ENCODE assay signal across 16 cellular contexts in the genomic region with DNA sequence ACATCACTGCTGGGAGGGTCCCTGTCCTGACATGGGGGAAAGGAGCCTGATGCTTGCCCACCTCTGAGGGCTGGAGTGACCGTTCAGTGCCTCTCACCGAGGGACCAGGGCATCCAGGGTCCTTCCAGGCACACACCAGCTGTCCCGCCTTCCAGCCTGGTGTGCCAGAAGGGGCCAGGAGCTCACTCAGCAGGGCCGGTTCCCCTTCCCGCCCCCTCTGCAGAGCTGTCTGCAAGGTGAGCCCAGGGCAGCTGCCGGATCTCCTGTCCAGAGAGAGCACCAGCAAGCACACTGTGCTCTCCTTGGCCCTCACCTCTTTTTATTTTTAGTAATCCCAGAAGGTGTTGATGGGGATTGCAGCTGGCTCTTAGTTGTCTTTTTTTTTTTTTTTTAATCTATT. TPM values are rescaled to one million over a fixed set of nuclear protein-coding genes. Genes with fewer than 3 reads are reported as not detected.
DNase-seq lines count a peak whose midpoint lies in the region; ATAC-seq and TF ChIP-seq lines count a peak whose summit lies in the region.
"Had no signal": no experiment of that assay in that cellular context is flagged by ENCODE, and none has a peak within 500 bp of the region (broad histone marks: within the 10 kb centered on the region; RNA-seq: fewer than 3 reads in every experiment).

No MANE protein-coding gene starts in this region.

- H3K4ac ChIP-seq in mesenchymal stem cell (ENCODE audit: low read depth in 1 of 2, low read length in 2 of 2), result no peak overlapping the region

- no peak overlapping the region for H3K14ac ChIP-seq in mesenchymal stem cell (ENCODE audit: low read length in 2 of 2)

- H3K27ac ChIP-seq in Peyer's patch, result peak overlapping the region in 3 of 4 donors; percentile 43 to 85 (median 79)
- peak overlapping the region; percentile 65 to 75 (median 70) for H3K27ac ChIP-seq in esophagus muscularis mucosa (replicated peaks in 1 of 4)
- no peak overlapping the region for H3K27ac ChIP-seq in mesenchymal stem cell (ENCODE audit: low read length, poor library complexity, severe bottlenecking)
- peak overlapping the region; percentile 68 to 84 (median 73) for H3K27ac ChIP-seq in stomach
- H3K27ac ChIP-seq in colonic mucosa, result no peak overlapping the region

- TF ChIP-seq CTCF in Peyer's patch (IDR thresholded peaks at IDR 0.05), result no peak
- TF ChIP-seq CTCF in esophagus muscularis mucosa (IDR thresholded peaks at IDR 0.05), result no peak
- no peak for TF ChIP-seq CTCF in stomach (IDR thresholded peaks at IDR 0.05)
- TF ChIP-seq CTCF in colonic mucosa (IDR thresholded peaks at IDR 0.05), result no peak

- H2BK12ac ChIP-seq in mesenchymal stem cell (ENCODE audit: low read length in 2 of 2), result peak overlapping the region; percentile 14 to 16

- H3K4me1 ChIP-seq in Peyer's patch (peaks cover 0 to 61% (median 5%) of the 10 kb centered on the region in 4 donors), esophagus muscularis mucosa (peaks cover 41 to 81% (median 66%) of the 10 kb centered on the region in 4 donors), mesenchymal stem cell (ENCODE audit: control insufficient read depth, insufficient read depth, low read depth, low read length) (peaks cover 36% of the 10 kb centered on the region), stomach (peaks cover 46 to 81% (median 66%) of the 10 kb centered on the region in 4 donors), colonic mucosa (peaks cover 6% of the 10 kb centered on the region)

- H3K4me3 ChIP-seq in Peyer's patch (peak overlapping the region in 1 of 4 donors; percentile 28), esophagus muscularis mucosa (peak overlapping the region in 1 of 4 donors; percentile 6), mesenchymal stem cell (ENCODE audit: insufficient read depth in 1 of 2, low read depth in 1 of 2, low read length in 2 of 2) (no peak overlapping the region), stomach (peak overlapping the region in 1 of 4 donors; percentile 29), colonic mucosa (no peak overlapping the region)

- ATAC-seq in GM21717 (IDR thresholded peaks at IDR 0.05; ENCODE audit: unreplicated experiment), result no peak
- no peak for ATAC-seq in HG02623 (IDR thresholded peaks at IDR 0.05; ENCODE audit: unreplicated experiment)

- H3K23ac ChIP-seq in mesenchymal stem cell (ENCODE audit: low read length in 2 of 2), result no peak overlapping the region

- H3K36me3 ChIP-seq in Peyer's patch (peaks cover 0 to 13% (median 0%) of the 10 kb centered on the region in 3 donors), esophagus muscularis mucosa (peaks cover 0 to 55% (median 33%) of the 10 kb centered on the region in 4 donors), mesenchymal stem cell (ENCODE audit: control insufficient read depth in 1 of 2, insufficient read depth in 2 of 2, low read depth in 1 of 2, low read length in 2 of 2) (peaks cover 24 to 65% of the 10 kb centered on the region in 2 experiments), stomach (peaks cover 10 to 65% (median 43%) of the 10 kb centered on the region in 4 donors), colonic mucosa (no peaks in the 10 kb centered on the region)

- H3K79me1 ChIP-seq in mesenchymal stem cell (replicated peaks; ENCODE audit: low read length, poor library complexity, severe bottlenecking), result peaks cover 13% of the 10 kb centered on the region

- no peak overlapping the region for H2BK15ac ChIP-seq in mesenchymal stem cell (ENCODE audit: low read depth, poor library complexity, severe bottlenecking)

- TF ChIP-seq EP300 in esophagus muscularis mucosa (IDR thresholded peaks at IDR 0.05), result no peak
- no peak for TF ChIP-seq EP300 in stomach (IDR thresholded peaks at IDR 0.05)

- H3K9me3 ChIP-seq in Peyer's patch (no peaks in the 10 kb centered on the region), esophagus muscularis mucosa (no peaks in the 10 kb centered on the region), mesenchymal stem cell (ENCODE audit: control insufficient read depth, low read length) (no peaks in the 10 kb centered on the region), stomach (no peaks in the 10 kb centered on the region), colonic mucosa (no peaks in the 10 kb centered on the region)

- H2BK5ac ChIP-seq in mesenchymal stem cell (ENCODE audit: low read depth, low read length, poor library complexity, severe bottlenecking), result no peak overlapping the region

- peak overlapping the region; percentile 23 to 69 for H3K18ac ChIP-seq in mesenchymal stem cell (ENCODE audit: low read depth in 1 of 2, low read length in 2 of 2)

- H2AK5ac ChIP-seq in mesenchymal stem cell (ENCODE audit: low read length, severe bottlenecking), result no peak overlapping the region

- H4K8ac ChIP-seq in mesenchymal stem cell (ENCODE audit: low read length), result no peak overlapping the region

- H4K91ac ChIP-seq in mesenchymal stem cell (ENCODE audit: low read length), result peak overlapping the region; percentile 22

- no peak overlapping the region for H2AFZ ChIP-seq in mesenchymal stem cell (ENCODE audit: low read depth, low read length)

- H2BK120ac ChIP-seq in mesenchymal stem cell (ENCODE audit: low read depth, low read length), result no peak overlapping the region

- 21% methylated on average over 6 of the region's 6 CpGs for WGBS in esophagus muscularis mucosa
- WGBS in mesenchymal stem cell, result 77% methylated on average over 5 of the region's 6 CpGs
- 28 to 60% (median 45%) methylated on average over 3 to 6 of the region's 6 CpGs for WGBS in stomach, 5 donors

- no peak for TF ChIP-seq POLR2A in Peyer's patch (IDR thresholded peaks at IDR 0.05)
- no peak for TF ChIP-seq POLR2A in esophagus muscularis mucosa (IDR thresholded peaks at IDR 0.05; ENCODE audit: low read depth)
- TF ChIP-seq POLR2A in stomach (IDR thresholded peaks at IDR 0.05), result no peak

- intact Hi-C loops in esophagus muscularis mucosa (cut with DNase I), result loop anchor here (5.0 kb wide), 1 partner anchor 69 kb away; no protein-coding TSS in a partner anchor
- intact Hi-C loops in stomach (cut with DNase I; ENCODE audit: low total_unique reads), result no loop called here
- intact Hi-C loops in colonic mucosa (cut with DNase I), result no loop called here

- H3K9ac ChIP-seq in mesenchymal stem cell (ENCODE audit: low read length), result no peak overlapping the region
- no peak overlapping the region for H3K9ac ChIP-seq in colonic mucosa (ENCODE audit: low read depth in 2 of 2, low read length in 2 of 2)

- peak in 1 of 3 donors; percentile 57 for DNase-seq in Peyer's patch
- DNase-seq in esophagus muscularis mucosa (ENCODE audit: extremely low spot score), result no peak
- no peak for DNase-seq in mesenchymal stem cell
- no peak for DNase-seq in stomach
- no peak for DNase-seq in activated CD4-positive, CD25-positive, alpha-beta regulatory T cell treated with anti-CD3 and anti-CD28 coated beads, Interleukin-2, amount 50 U/mL, for 72 hours
- no peak for DNase-seq in colonic mucosa
- DNase-seq: activated CD4-positive, alpha-beta T cell treated with anti-CD3 and anti-CD28 coated beads, Interleukin-2, amount 10 ng/mL, durations not matched to agents 24 days and 14 days; activated T-cell treated with anti-CD3 and anti-CD28 coated beads, Interleukin-2, amount 50 U/mL, for 1 hour; erythroblast; naive B cell; NCI-H187; retina; stimulated activated CD4-positive, alpha-beta T cell treated with anti-CD3 and anti-CD28 coated beads, Interleukin-4, amount 100 ng/mL, for 4 hours; T1000 had no signal

- no peak overlapping the region for H3K4me2 ChIP-seq in mesenchymal stem cell (ENCODE audit: low read length, poor library complexity, severe bottlenecking)

- H3K27me3 ChIP-seq in Peyer's patch, result no peaks in the 10 kb centered on the region
- no peaks in the 10 kb centered on the region for H3K27me3 ChIP-seq in esophagus muscularis mucosa
- no peaks in the 10 kb centered on the region for H3K27me3 ChIP-seq in mesenchymal stem cell (ENCODE audit: control insufficient read depth in 1 of 2, insufficient read depth in 1 of 2, low read length in 2 of 2)
- H3K27me3 ChIP-seq in stomach, result no peaks in the 10 kb centered on the region
- no peaks in the 10 kb centered on the region for H3K27me3 ChIP-seq in colonic mucosa

RNA-seq across cellular contexts. Expression of a gene that starts 16.9 kb away (rescaled TPM):
- total RNA-seq in Peyer's patch (10 to 100 TPM; 23.1 to 72.9 (median 37.2) TPM), esophagus muscularis mucosa (10 to 100 TPM; 31.1 to 54.4 (median 38.4) TPM), stomach (10 to 100 TPM; 17.9 to 54.3 (median 34.9) TPM), colonic mucosa (10 to 100 TPM; 20.8 to 24.7 TPM)
- polyA plus RNA-seq in mesenchymal stem cell (2013, experiment 1 of 2), result 30.1 TPM
- polyA plus RNA-seq in mesenchymal stem cell (2013, experiment 2 of 2), result 29.4 TPM
- polyA plus RNA-seq in stomach, result 1 to 10 TPM; 3.2 to 9.2 (median 7.5) TPM

RNA-seq across cellular contexts. Expression of a gene that starts 41.2 kb away (rescaled TPM):
- total RNA-seq in Peyer's patch, result 100 to 1,000 TPM in 2 of 4 donors, 10 to 100 TPM in 2; 69.3 to 168 (median 94.1) TPM
- total RNA-seq in esophagus muscularis mucosa, result 100 to 1,000 TPM in 2 of 4 donors, 10 to 100 TPM in 2; 61.0 to 104 (median 97.4) TPM
- 34.8 TPM for polyA plus RNA-seq in mesenchymal stem cell (2013, experiment 1 of 2)
- polyA plus RNA-seq in mesenchymal stem cell (2013, experiment 2 of 2), result 35.0 TPM
- total RNA-seq in stomach, result 10 to 100 TPM in 4 of 5 donors, 1 to 10 TPM in 1; 2.3 to 28.7 (median 15.1) TPM
- polyA plus RNA-seq in stomach, result 10 to 100 TPM in 2 of 3 donors, 1 to 10 TPM in 1; 9.4 to 26.3 (median 14.7) TPM
- 10 to 100 TPM; 14.9 to 28.7 TPM for total RNA-seq in colonic mucosa

Comparison
In these comparisons a context has a peak if more than half of its experiments do, and no peak if none do; other contexts are left out.
1. H3K27ac ChIP-seq: peak in Peyer's patch (3 of 4), esophagus muscularis mucosa (4 of 4) and stomach (5 of 5); none in mesenchymal stem cell (single experiment) and colonic mucosa (single experiment).